Comparison of ENCODE assay signal across 29 cellular contexts in genomic region chr2:133317161-133317560, GRCh38.
"Had no signal": no experiment of that assay in that cellular context is flagged by ENCODE, and none has a peak within 500 bp of the region (broad histone marks: within the 10 kb centered on the region; RNA-seq: fewer than 3 reads in every experiment).

No MANE protein-coding gene starts in this region.

- H3K4me1 ChIP-seq: adrenal gland, ascending aorta, breast epithelium, esophagus muscularis mucosa, gastroesophageal sphincter had no signal

- H3K27me3 ChIP-seq: adrenal gland, ascending aorta, breast epithelium, cardiac muscle cell, dorsolateral prefrontal cortex, esophagus muscularis mucosa, gastroesophageal sphincter had no signal

- DNase-seq: activated B cell treated with CpG ODN at 0.5 μM for 24 hours; activated CD4-positive, alpha-beta T cell treated with anti-CD3 and anti-CD28 coated beads for 48 hours; activated CD4-positive, alpha-beta T cell treated with anti-CD3 and anti-CD28 coated beads, Interleukin-2, amount 50 U/mL, for 1 hour; activated CD4-positive, alpha-beta T cell treated with anti-CD3 and anti-CD28 coated beads, Interleukin-2, amount 50 U/mL, for 48 hours; activated CD8-positive, alpha-beta memory T cell treated with anti-CD3 and anti-CD28 coated beads for 24 hours; activated CD8-positive, alpha-beta T cell treated with anti-CD3 and anti-CD28 coated beads for 36 hours; activated effector memory CD4-positive, alpha-beta T cell treated with Interleukin-2 at 50 U/mL for 16 hours; activated gamma-delta T cell treated with Interleukin-2 at 50 U/mL for 16 hours; activated naive CD4-positive, alpha-beta T cell treated with anti-CD3 and anti-CD28 coated beads, Interleukin-2, amount 50 U/mL, for 16 hours; activated naive CD4-positive, alpha-beta T cell treated with Interleukin-2 at 50 U/mL for 16 hours; activated T-cell treated with anti-CD3 and anti-CD28 coated beads, Interleukin-2, amount 50 U/mL, for 4 hours; adrenal gland; central memory CD4-positive, alpha-beta T cell; dorsolateral prefrontal cortex; effector memory CD4-positive, alpha-beta T cell; endodermal cell; foreskin melanocyte; T-helper 1 cell; T-helper 17 cell; T1000; WERI-Rb-1 had no signal

- H3K4me3 ChIP-seq: adrenal gland, ascending aorta, breast epithelium, cardiac muscle cell, coronary artery, dorsolateral prefrontal cortex, esophagus muscularis mucosa, gastroesophageal sphincter had no signal

- H3K9me3 ChIP-seq: adrenal gland, ascending aorta, breast epithelium, esophagus muscularis mucosa, gastroesophageal sphincter had no signal

- ATAC-seq: activated CD4-positive, CD25-positive, alpha-beta regulatory T cell treated with anti-CD3 and anti-CD28 coated beads, Interleukin-2, amount 50 U/mL, for 24 hours; activated CD8-positive, alpha-beta T cell treated with anti-CD3 and anti-CD28 coated beads for 36 hours; activated T-cell treated with anti-CD3 and anti-CD28 coated beads, Interleukin-2, amount 50 U/mL, for 4 hours; activated T-helper 17 cell treated with anti-CD3 and anti-CD28 coated beads, Interleukin-2, amount 50 U/mL, for 72 hours; gastroesophageal sphincter; T-helper 17 cell had no signal

- H3K27ac ChIP-seq: adrenal gland, ascending aorta, breast epithelium, cardiac muscle cell, coronary artery, dorsolateral prefrontal cortex, esophagus muscularis mucosa, gastroesophageal sphincter, WERI-Rb-1 had no signal

- H3K36me3 ChIP-seq: adrenal gland, ascending aorta, breast epithelium, cardiac muscle cell, esophagus muscularis mucosa, gastroesophageal sphincter, WERI-Rb-1 had no signal
